Comparison of ENCODE assay signal across 15 cellular contexts in the genomic region with DNA sequence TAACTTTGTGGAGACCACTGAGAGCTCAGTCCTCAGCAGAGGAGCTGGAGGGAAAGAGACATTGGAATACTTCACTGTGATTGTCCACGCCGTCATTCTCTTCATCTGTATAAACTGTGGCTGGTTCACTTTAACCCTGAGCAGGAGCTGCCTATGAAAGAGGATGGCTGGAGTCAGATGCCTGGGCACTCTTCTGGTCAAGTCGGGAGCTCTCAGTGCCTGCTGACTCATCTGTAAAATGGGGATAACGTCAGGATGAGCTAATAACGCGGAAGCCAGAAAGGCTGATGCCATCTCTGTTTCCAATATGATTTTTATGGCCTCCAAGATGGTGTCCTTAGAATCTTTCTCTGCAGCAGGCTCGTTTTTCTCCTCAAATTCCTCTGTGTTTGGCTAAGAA.
"Had no signal": no experiment of that assay in that cellular context is flagged by ENCODE, and none has a peak within 500 bp of the region (broad histone marks: within the 10 kb centered on the region; RNA-seq: fewer than 3 reads in every experiment).

No MANE protein-coding gene starts in this region.

- H3K4me3 ChIP-seq: adrenal gland, breast epithelium, mucosa of descending colon, neural progenitor cell, upper lobe of right lung had no signal

- H3K9ac ChIP-seq: neural progenitor cell had no signal

- ATAC-seq: activated CD8-positive, alpha-beta T cell treated with anti-CD3 and anti-CD28 coated beads for 36 hours; activated T-cell treated with anti-CD3 and anti-CD28 coated beads, Interleukin-2, amount 50 U/mL, for 4 hours; mucosa of descending colon; sciatic nerve; stimulated activated memory B cell treated with anti-CD40 and anti-IgM and Interleukin-4, amounts not matched to agents 10 μg/mL and 1 μg/mL and 100 μg/mL, for 72 hours; T-cell; upper lobe of right lung had no signal

- H3K27me3 ChIP-seq: adrenal gland, breast epithelium, neural progenitor cell, upper lobe of right lung had no signal

- H3K9me3 ChIP-seq: adrenal gland, breast epithelium, mucosa of descending colon, upper lobe of right lung had no signal

- H3K27ac ChIP-seq: adrenal gland, breast epithelium, neural progenitor cell, upper lobe of right lung had no signal

- DNase-seq: activated CD4-positive, alpha-beta T cell treated with anti-CD3 and anti-CD28 coated beads, Interleukin-2, amount 10 ng/mL, durations not matched to agents 24 days and 14 days; activated CD4-positive, CD25-positive, alpha-beta regulatory T cell; activated CD8-positive, alpha-beta T cell treated with anti-CD3 and anti-CD28 coated beads for 36 hours; activated T-cell treated with anti-CD3 and anti-CD28 coated beads, Interleukin-2, amount 50 U/mL, for 4 hours; adrenal gland; cortex of kidney; mucosa of descending colon; naive B cell; stimulated activated CD4-positive, alpha-beta T cell treated with anti-CD3 and anti-CD28 coated beads, Interleukin-4, amount 100 ng/mL, for 4 hours; T-cell; upper lobe of right lung had no signal

- H3K4me1 ChIP-seq: breast epithelium, neural progenitor cell, upper lobe of right lung had no signal

- H3K4me2 ChIP-seq: neural progenitor cell had no signal

- H3K36me3 ChIP-seq: adrenal gland, breast epithelium, neural progenitor cell, upper lobe of right lung had no signal

- H2AFZ ChIP-seq: neural progenitor cell had no signal
